1 cellular context compared by ENCODE assay signal in the genomic region with DNA sequence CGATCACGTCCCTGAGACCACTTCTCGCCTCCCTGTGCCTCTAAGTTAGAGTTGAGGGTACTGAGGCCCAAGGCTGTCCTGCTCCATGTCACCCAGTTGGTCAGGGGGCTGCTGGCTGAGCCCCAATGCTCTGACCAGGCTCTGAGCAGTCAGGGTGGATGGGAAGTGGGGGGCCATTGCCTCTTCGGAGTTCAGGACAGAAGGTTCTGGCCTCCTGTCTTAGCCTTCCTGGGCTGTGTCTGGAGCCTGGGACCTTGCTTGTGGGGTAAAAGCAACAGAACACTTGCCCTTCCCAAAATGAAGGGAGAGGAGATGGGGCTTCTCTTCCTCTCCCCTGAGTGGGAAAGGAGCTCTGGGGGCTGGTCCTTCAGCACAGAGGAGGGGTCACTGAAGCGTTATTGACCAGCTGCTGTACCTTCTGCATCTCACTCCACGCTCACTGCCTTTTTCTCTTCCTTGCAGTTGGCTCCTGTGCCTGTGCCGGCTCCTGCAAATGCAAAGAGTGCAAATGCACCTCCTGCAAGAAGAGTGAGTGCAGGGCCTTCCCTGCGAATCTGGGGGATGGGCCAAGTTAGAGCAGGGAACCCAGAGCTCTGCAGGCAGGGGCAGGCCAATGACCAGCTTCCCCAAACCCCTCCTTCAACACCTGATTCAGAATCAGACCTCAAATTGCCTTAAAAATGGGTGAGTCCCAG.
TF ChIP-seq lines count a peak whose summit lies in the region.

No MANE protein-coding gene starts in this region.

TF ChIP-seq in GM23338, 12 proteins besides CTCF, POLR2A, EP300 and RAD21:
- no peak; the same call in 1 of the 2 replicates for TF ChIP-seq POLR2AphosphoS5 (IDR thresholded peaks at IDR 0.05; ENCODE audit: low read depth)
- no peak for TF ChIP-seq EZH2 (IDR thresholded peaks at IDR 0.05; ENCODE audit: low read depth, unreplicated experiment)
- no peak for TF ChIP-seq STAT1 (IDR thresholded peaks at IDR 0.05; ENCODE audit: unreplicated experiment)
- no peak for TF ChIP-seq EZH2phosphoT487 (IDR thresholded peaks at IDR 0.05; ENCODE audit: unreplicated experiment)
- no peak for TF ChIP-seq ETS1 (IDR thresholded peaks at IDR 0.05)
- no peak for TF ChIP-seq REST (IDR thresholded peaks at IDR 0.05; ENCODE audit: unreplicated experiment)
- no peak for TF ChIP-seq CREB1 (CRISPR knock-in tag; IDR thresholded peaks at IDR 0.05; ENCODE audit: low read depth)
- TF ChIP-seq ZNF331 (CRISPR knock-in tag; IDR thresholded peaks at IDR 0.05; ENCODE audit: low read depth) = no peak
- TF ChIP-seq NANOG (IDR thresholded peaks at IDR 0.05; ENCODE audit: borderline replicate concordance) = no peak
